ENCODE assay signal across 8 cellular contexts in genomic region chr3:152737021-152737908, GRCh38.
DNase-seq lines count a peak whose midpoint lies in the region; ATAC-seq lines count a peak whose summit lies in the region.

No MANE protein-coding gene starts in this region.

- DNase-seq in NK-92 (lab: John Stamatoyannopoulos, UW; ENCODE audit: unreplicated experiment) = peak; percentile 7
- DNase-seq in islet precursor cell = peak; percentile 87
- no peak for DNase-seq in NCI-H2227 treated with DMSO at 0.1 percent for 48 hours (lab: John Stamatoyannopoulos, UW)
- no peak for DNase-seq in posterior vena cava (ENCODE audit: low spot score)
- DNase-seq in cerebellar nuclear complex (lab: John Stamatoyannopoulos, UW) = no peak
- DNase-seq in hippocampal formation (lab: John Stamatoyannopoulos, UW) = no peak

- ATAC-seq in GM18907 (IDR thresholded peaks at IDR 0.05; ENCODE audit: unreplicated experiment) (peak; percentile 100), HG02678 (IDR thresholded peaks at IDR 0.05; ENCODE audit: unreplicated experiment) (peak; percentile 99)

- intact Hi-C loops in posterior vena cava (cut with DNase I) = no loop called here

Comparison
In these comparisons a context has a peak if more than half of its experiments do, and no peak if none do; other contexts are left out.
1. DNase-seq: peak in NK-92 (single experiment) and islet precursor cell (single experiment); none in NCI-H2227 treated with DMSO at 0.1 percent for 48 hours (single experiment), posterior vena cava (single experiment), cerebellar nuclear complex (0 of 2) and hippocampal formation (0 of 2).